17 cellular contexts compared by ENCODE assay signal in the genomic region with DNA sequence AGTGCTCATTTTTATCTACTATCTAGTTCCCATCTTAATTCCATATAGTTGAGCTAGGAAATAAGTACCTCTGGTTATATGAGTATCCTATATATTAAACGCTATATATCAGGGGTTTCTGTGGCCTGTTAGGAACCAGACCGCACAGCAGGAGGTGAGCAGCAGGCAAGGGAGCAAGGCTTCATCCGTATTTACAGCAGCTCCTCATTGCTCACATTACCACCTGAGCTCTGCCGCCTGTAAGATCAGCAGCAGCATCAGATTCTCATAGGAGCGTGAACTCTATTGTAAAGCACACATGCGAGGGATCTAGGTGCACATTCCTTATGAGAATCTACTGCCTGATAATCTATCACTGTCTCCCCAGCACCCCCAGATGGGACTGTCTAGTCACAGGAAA.
"Had no signal": no experiment of that assay in that cellular context is flagged by ENCODE, and none has a peak within 500 bp of the region (broad histone marks: within the 10 kb centered on the region; RNA-seq: fewer than 3 reads in every experiment).

No MANE protein-coding gene starts in this region.

- H3K27ac Mint-ChIP-seq: activated naive CD4-positive, alpha-beta T cell treated with anti-CD3 and anti-CD28 coated beads, Interleukin-2, amount 50 U/mL, for 72 hours; activated T-cell treated with anti-CD3 and anti-CD28 coated beads, Interleukin-2, amount 50 U/mL, for 24 hours; dendritic cell treated with granulocyte-macrophage colony-stimulating factor and Interleukin-4, amounts not matched to agents 40 ng/mL and 50 ng/mL, for 4 days had no signal

- H3K36me3 ChIP-seq: right atrium auricular region, thyroid gland, uterus had no signal

- DNase-seq: activated CD4-positive, alpha-beta T cell treated with anti-CD3 and anti-CD28 coated beads, Interleukin-2, amount 50 U/mL, for 4 hours; activated effector memory CD4-positive, alpha-beta T cell treated with anti-CD3 and anti-CD28 coated beads, Interleukin-2, amount 50 U/mL, for 16 hours; activated T-cell treated with anti-CD3 and anti-CD28 coated beads, Interleukin-2, amount 50 U/mL, for 24 hours; amniotic stem cell; effector memory CD8-positive, alpha-beta T cell; kidney; left ventricle myocardium superior; midbrain; posterior cingulate gyrus; thyroid gland; uterus had no signal

- H3K27ac ChIP-seq: right atrium auricular region, thyroid gland, uterus had no signal

- H3K9me3 ChIP-seq: right atrium auricular region, thyroid gland, uterus had no signal

- H3K4me3 Mint-ChIP-seq: activated T-cell treated with anti-CD3 and anti-CD28 coated beads, Interleukin-2, amount 50 U/mL, for 24 hours; central memory CD8-positive, alpha-beta T cell; dendritic cell treated with granulocyte-macrophage colony-stimulating factor and Interleukin-4, amounts not matched to agents 40 ng/mL and 50 ng/mL, for 4 days; effector memory CD8-positive, alpha-beta T cell had no signal

- ATAC-seq: activated CD4-positive, CD25-positive, alpha-beta regulatory T cell treated with anti-CD3 and anti-CD28 coated beads, Interleukin-2, amount 50 U/mL, for 24 hours; activated naive CD4-positive, alpha-beta T cell treated with anti-CD3 and anti-CD28 coated beads, Interleukin-2, amount 50 U/mL, for 72 hours; effector memory CD8-positive, alpha-beta T cell; left ventricle myocardium superior had no signal

- H3K27me3 Mint-ChIP-seq: activated T-cell treated with anti-CD3 and anti-CD28 coated beads, Interleukin-2, amount 50 U/mL, for 24 hours; central memory CD8-positive, alpha-beta T cell; dendritic cell treated with granulocyte-macrophage colony-stimulating factor and Interleukin-4, amounts not matched to agents 40 ng/mL and 50 ng/mL, for 4 days; effector memory CD8-positive, alpha-beta T cell had no signal

- H3K27me3 ChIP-seq: right atrium auricular region, thyroid gland had no signal

- H3K9me3 Mint-ChIP-seq: activated T-cell treated with anti-CD3 and anti-CD28 coated beads, Interleukin-2, amount 50 U/mL, for 24 hours; central memory CD8-positive, alpha-beta T cell; dendritic cell treated with granulocyte-macrophage colony-stimulating factor and Interleukin-4, amounts not matched to agents 40 ng/mL and 50 ng/mL, for 4 days; effector memory CD8-positive, alpha-beta T cell had no signal

- H3K4me1 ChIP-seq: thyroid gland had no signal

- H3K4me3 ChIP-seq: right atrium auricular region, smooth muscle cell, thyroid gland, uterus had no signal
